Comparison of ENCODE assay signal across 14 cellular contexts in genomic region chr19:10237702-10238101, GRCh38. TPM values are rescaled to one million over a fixed set of nuclear protein-coding genes. Genes with fewer than 3 reads are reported as not detected.
DNase-seq lines count a peak whose midpoint lies in the region; ATAC-seq and TF ChIP-seq lines count a peak whose summit lies in the region.
"Had no signal": no experiment of that assay in that cellular context is flagged by ENCODE, and none has a peak within 500 bp of the region (broad histone marks: within the 10 kb centered on the region; RNA-seq: fewer than 3 reads in every experiment).

No MANE protein-coding gene starts in this region.

- ATAC-seq in natural killer cell = no peak
- ATAC-seq in natural killer cell treated with Interleukin-12 subunit alpha and Interleukin-12 subunit beta and Interleukin-15 and Interleukin-18, amount 100 ng/mL, for 72 hours = no peak
- no peak for ATAC-seq in activated B cell treated with CpG ODN at 0.5 μM for 24 hours (ENCODE audit: low read depth)
- ATAC-seq in mucosa of descending colon = peak; percentile 4

- H3K4me3 ChIP-seq in mucosa of descending colon = no peak overlapping the region
- H3K4me3 ChIP-seq: cardiac muscle cell, SK-N-MC had no signal

- H3K27me3 Mint-ChIP-seq in natural killer cell (ENCODE audit: low read depth in 2 of 2) (no peaks in the 10 kb centered on the region), activated B cell treated with CpG ODN at 0.5 μM for 24 hours (no peaks in the 10 kb centered on the region)
- H3K27me3 Mint-ChIP-seq in natural killer cell treated with Interleukin-12 subunit alpha and Interleukin-12 subunit beta and Interleukin-15 and Interleukin-18, amount 100 ng/mL, for 72 hours = no peaks in the 10 kb centered on the region
- H3K27me3 Mint-ChIP-seq: activated CD4-positive, alpha-beta T cell treated with anti-CD3 and anti-CD28 coated beads for 36 hours had no signal

- DNase-seq in natural killer cell = no peak
- DNase-seq in natural killer cell treated with Interleukin-12 subunit alpha and Interleukin-12 subunit beta and Interleukin-15 and Interleukin-18, amount 100 ng/mL, for 72 hours (ENCODE audit: low spot score) = no peak
- DNase-seq in activated B cell treated with CpG ODN at 0.5 μM for 24 hours = no peak
- no peak for DNase-seq in mucosa of descending colon
- no peak for DNase-seq in activated CD4-positive, alpha-beta T cell treated with anti-CD3 and anti-CD28 coated beads for 4 hours
- DNase-seq in RPMI8226 = no peak
- no peak for DNase-seq in cerebellar cortex (ENCODE audit: low spot score)
- DNase-seq in NCI-H526 treated with DMSO at 0.1 percent for 48 hours (lab: John Stamatoyannopoulos, UW) = no peak
- DNase-seq: activated CD4-positive, alpha-beta T cell treated with anti-CD3 and anti-CD28 coated beads for 36 hours; activated effector memory CD4-positive, alpha-beta T cell treated with anti-CD3 and anti-CD28 coated beads, Interleukin-2, amount 50 U/mL, for 16 hours; NCI-H524 had no signal

- no peak overlapping the region for H3K4me3 Mint-ChIP-seq in natural killer cell
- H3K4me3 Mint-ChIP-seq in natural killer cell treated with Interleukin-12 subunit alpha and Interleukin-12 subunit beta and Interleukin-15 and Interleukin-18, amount 100 ng/mL, for 72 hours = no peak overlapping the region
- no peak overlapping the region for H3K4me3 Mint-ChIP-seq in activated B cell treated with CpG ODN at 0.5 μM for 24 hours
- H3K4me3 Mint-ChIP-seq: activated CD4-positive, alpha-beta T cell treated with anti-CD3 and anti-CD28 coated beads for 36 hours; neural crest cell had no signal

- no peaks in the 10 kb centered on the region for H3K36me3 ChIP-seq in mucosa of descending colon (ENCODE audit: low read depth)
- H3K36me3 ChIP-seq: cardiac muscle cell had no signal

- CTCF ChIA-PET in activated B cell treated with CpG ODN at 0.5 μM for 24 hours (lab: Charles Lee) = no interaction called here

- H3K9me3 Mint-ChIP-seq in natural killer cell = no peaks in the 10 kb centered on the region
- H3K9me3 Mint-ChIP-seq in natural killer cell treated with Interleukin-12 subunit alpha and Interleukin-12 subunit beta and Interleukin-15 and Interleukin-18, amount 100 ng/mL, for 72 hours = no peaks in the 10 kb centered on the region
- no peaks in the 10 kb centered on the region for H3K9me3 Mint-ChIP-seq in activated B cell treated with CpG ODN at 0.5 μM for 24 hours
- H3K9me3 Mint-ChIP-seq: neural crest cell had no signal

- intact Hi-C loops in natural killer cell (cut with micrococcal nuclease) = loop anchor here (2.0 kb wide), 1 partner anchor 33 kb away; the partner anchor contains the start of gene ICAM1
- intact Hi-C loops in activated B cell treated with CpG ODN at 0.5 μM for 24 hours (cut with micrococcal nuclease) = loop anchor here (2.0 to 10.0 kb wide), 6 partner anchors 33 to 857 kb away; partner anchors contain the start of genes ANGPTL6, CDKN2D, DNMT1 and ICAM1
- intact Hi-C loops in mucosa of descending colon (cut with DNase I, micrococcal nuclease) = no loop called here

- H3K36me3 Mint-ChIP-seq in natural killer cell (no peaks in the 10 kb centered on the region), activated B cell treated with CpG ODN at 0.5 μM for 24 hours (ENCODE audit: low read depth) (no peaks in the 10 kb centered on the region)
- no peaks in the 10 kb centered on the region for H3K36me3 Mint-ChIP-seq in natural killer cell treated with Interleukin-12 subunit alpha and Interleukin-12 subunit beta and Interleukin-15 and Interleukin-18, amount 100 ng/mL, for 72 hours

- POLR2A ChIA-PET in activated B cell treated with CpG ODN at 0.5 μM for 24 hours (lab: Charles Lee) = interaction anchor here (0.6 to 2.2 kb wide), 5 partner anchors 12 to 141 kb away, joined by 4 to 15 read pairs (median 6); partner anchors contain the start of gene MRPL4

- no peak for TF ChIP-seq CTCF in natural killer cell (IDR thresholded peaks at IDR 0.05)
- no peak for TF ChIP-seq CTCF in activated B cell treated with CpG ODN at 0.5 μM for 24 hours (IDR thresholded peaks at IDR 0.05)
- no peak for TF ChIP-seq CTCF in mucosa of descending colon (IDR thresholded peaks at IDR 0.05)

- peaks cover 5% of the 10 kb centered on the region for H3K4me1 ChIP-seq in mucosa of descending colon (ENCODE audit: low read depth)

- H3K27ac Mint-ChIP-seq in natural killer cell (peak overlapping the region; percentile 69 to 76), activated B cell treated with CpG ODN at 0.5 μM for 24 hours (peak overlapping the region; percentile 35)
- peak overlapping the region in 1 of 2 donors; percentile 50 for H3K27ac Mint-ChIP-seq in natural killer cell treated with Interleukin-12 subunit alpha and Interleukin-12 subunit beta and Interleukin-15 and Interleukin-18, amount 100 ng/mL, for 72 hours

- H3K9me3 ChIP-seq in mucosa of descending colon = no peaks in the 10 kb centered on the region

- H3K4me1 Mint-ChIP-seq in natural killer cell = peaks cover 10 to 18% of the 10 kb centered on the region in 2 donors
- peaks cover 13 to 18% of the 10 kb centered on the region in 2 donors for H3K4me1 Mint-ChIP-seq in natural killer cell treated with Interleukin-12 subunit alpha and Interleukin-12 subunit beta and Interleukin-15 and Interleukin-18, amount 100 ng/mL, for 72 hours (ENCODE audit: low read depth in 2 of 2)
- peaks cover 48% of the 10 kb centered on the region for H3K4me1 Mint-ChIP-seq in activated B cell treated with CpG ODN at 0.5 μM for 24 hours

RNA-seq across cellular contexts. Expression of gene S1PR2, which starts 6.6 kb away (rescaled TPM):
- 10 to 100 TPM in 1 of 3 donors, 1 to 10 TPM in 2; 6.8 to 12.6 (median 9.5) TPM for total RNA-seq in natural killer cell
- 1 to 10 TPM; 6.2 to 6.5 TPM for total RNA-seq in natural killer cell treated with Interleukin-12 subunit alpha and Interleukin-12 subunit beta and Interleukin-15 and Interleukin-18, amount 100 ng/mL, for 72 hours
- total RNA-seq in activated B cell treated with CpG ODN at 0.5 μM for 24 hours = 5.3 and 5.6 TPM in 2 replicates
- 1 to 10 TPM; 1.2 to 8.4 (median 6.5) TPM for total RNA-seq in mucosa of descending colon

RNA-seq across cellular contexts. Expression of gene MRPL4, which starts 14.3 kb away (rescaled TPM):
- total RNA-seq in natural killer cell (10 to 100 TPM; 34.5 to 41.6 (median 40.2) TPM), activated B cell treated with CpG ODN at 0.5 μM for 24 hours (66.9 and 68.3 TPM in 2 replicates), mucosa of descending colon (10 to 100 TPM; 47.5 to 65.5 (median 49.6) TPM)
- total RNA-seq in natural killer cell treated with Interleukin-12 subunit alpha and Interleukin-12 subunit beta and Interleukin-15 and Interleukin-18, amount 100 ng/mL, for 72 hours = 100 to 1,000 TPM in 1 of 2 donors, 10 to 100 TPM in 1; 79.1 to 140 TPM

RNA-seq across cellular contexts. Expression of gene ICAM1, which starts 33.2 kb away (rescaled TPM):
- 10 to 100 TPM; 33.1 to 73.7 (median 56.5) TPM for total RNA-seq in natural killer cell
- 100 to 1,000 TPM; 106 to 264 TPM for total RNA-seq in natural killer cell treated with Interleukin-12 subunit alpha and Interleukin-12 subunit beta and Interleukin-15 and Interleukin-18, amount 100 ng/mL, for 72 hours
- total RNA-seq in activated B cell treated with CpG ODN at 0.5 μM for 24 hours = 32.6 and 37.4 TPM in 2 replicates
- total RNA-seq in mucosa of descending colon = 10 to 100 TPM; 10.7 to 13.9 (median 13.4) TPM

RNA-seq across cellular contexts. Expression of gene DNMT1, which starts 42.9 kb away (rescaled TPM):
- total RNA-seq in natural killer cell = 100 to 1,000 TPM; 266 to 323 (median 275) TPM
- 100 to 1,000 TPM; 322 to 576 TPM for total RNA-seq in natural killer cell treated with Interleukin-12 subunit alpha and Interleukin-12 subunit beta and Interleukin-15 and Interleukin-18, amount 100 ng/mL, for 72 hours
- 136 and 156 TPM in 2 replicates for total RNA-seq in activated B cell treated with CpG ODN at 0.5 μM for 24 hours
- 10 to 100 TPM; 41.1 to 55.6 (median 55.6) TPM for total RNA-seq in mucosa of descending colon

RNA-seq across cellular contexts. Expression of gene ICAM4, which starts 49.1 kb away (rescaled TPM):
- 1 to 10 TPM; 1.3 to 3.6 (median 3.0) TPM for total RNA-seq in natural killer cell
- total RNA-seq in natural killer cell treated with Interleukin-12 subunit alpha and Interleukin-12 subunit beta and Interleukin-15 and Interleukin-18, amount 100 ng/mL, for 72 hours = 1 to 10 TPM; 1.4 to 2.1 TPM
- total RNA-seq in activated B cell treated with CpG ODN at 0.5 μM for 24 hours = 0.71 and 0.95 TPM in 2 replicates
- total RNA-seq in mucosa of descending colon = under 1 TPM in 2 of 3 donors, not detected in 1; 0.24 to 0.32 TPM
- total RNA-seq: neural crest cell had no signal

Comparison
In these comparisons a context has a peak if more than half of its experiments do, and no peak if none do; other contexts are left out.
1. intact Hi-C loops: an anchor here in natural killer cell (2.0 kb wide) and activated B cell treated with CpG ODN at 0.5 μM for 24 hours (2.0 to 10.0 kb wide); none called in mucosa of descending colon.